9 cellular contexts compared by ENCODE assay signal in genomic region chr13:24274452-24274971, GRCh38. TPM values are rescaled to one million over a fixed set of nuclear protein-coding genes. Genes with fewer than 3 reads are reported as not detected.
DNase-seq lines count a peak whose midpoint lies in the region; ATAC-seq and TF ChIP-seq lines count a peak whose summit lies in the region.
"Had no signal": no experiment of that assay in that cellular context is flagged by ENCODE, and none has a peak within 500 bp of the region (broad histone marks: within the 10 kb centered on the region; RNA-seq: fewer than 3 reads in every experiment).

No MANE protein-coding gene starts in this region.

- CTCF ChIA-PET in activated CD4-positive, alpha-beta memory T cell treated with anti-CD3 and anti-CD28 coated beads for 36 hours (lab: Charles Lee) = interaction anchor here (0.6 to 2.7 kb wide), 9 partner anchors 10 to 306 kb away, joined by 3 to 24 read pairs (median 6); no protein-coding TSS in a partner anchor
- CTCF ChIA-PET in WTC11 (lab: Charles Lee) = interaction anchor here (1.0 kb wide), 2 partner anchors 85 to 255 kb away, joined by 3 to 4 read pairs; no protein-coding TSS in a partner anchor

- H3K27ac ChIP-seq in mesendoderm (ENCODE audit: low read depth, low read length) = no peak overlapping the region

- H3K9ac ChIP-seq in mesendoderm (ENCODE audit: low read length) = no peak overlapping the region

- no peak overlapping the region for H3K56ac ChIP-seq in mesendoderm (ENCODE audit: low read length)

- DNase-seq in activated CD4-positive, alpha-beta memory T cell treated with anti-CD3 and anti-CD28 coated beads for 36 hours = peak; percentile 86
- peak; percentile 60 for DNase-seq in glomerular visceral epithelial cell (ENCODE audit: extremely low spot score)
- peak in 2 of 3 donors; percentile 40 to 45 for DNase-seq in stimulated activated CD4-positive, alpha-beta T cell treated with anti-CD3 and anti-CD28 coated beads, TNF-alpha, amount 100 ng/mL, for 1 hour (ENCODE audit: low read depth in 3 of 3, low spot score in 1 of 3)
- no peak for DNase-seq in NCI-H1092 treated with DMSO at 0.1 percent for 48 hours (lab: John Stamatoyannopoulos, UW)
- no peak for DNase-seq in WTC11 (ENCODE audit: low spot score)
- no peak for DNase-seq in mesendoderm

- peak overlapping the region; percentile 97 for H3K27ac Mint-ChIP-seq in activated CD4-positive, alpha-beta memory T cell treated with anti-CD3 and anti-CD28 coated beads for 36 hours
- no peak overlapping the region for H3K27ac Mint-ChIP-seq in WTC11

- intact Hi-C loops in activated CD4-positive, alpha-beta memory T cell treated with anti-CD3 and anti-CD28 coated beads for 36 hours (cut with micrococcal nuclease) = loop anchor here (1.0 to 10.0 kb wide), 12 partner anchors 9 to 1628 kb away; partner anchors contain the start of genes ATP12A, MTMR6 and SPATA13

- H4K5ac ChIP-seq in mesendoderm (ENCODE audit: low read length) = no peak overlapping the region

- H3K36me3 Mint-ChIP-seq in activated CD4-positive, alpha-beta memory T cell treated with anti-CD3 and anti-CD28 coated beads for 36 hours = peaks cover 19% of the 10 kb centered on the region
- 0 out of 2 replicates have a peak, but pooled peaks cover 5% of the 10 kb centered on the region for H3K36me3 Mint-ChIP-seq in WTC11

- H3K9me3 Mint-ChIP-seq in activated CD4-positive, alpha-beta memory T cell treated with anti-CD3 and anti-CD28 coated beads for 36 hours = no peaks in the 10 kb centered on the region
- H3K9me3 Mint-ChIP-seq in WTC11 = peaks cover 6% of the 10 kb centered on the region; the same call in 1 of the 2 replicates

- no peak overlapping the region for H2BK15ac ChIP-seq in mesendoderm (replicated peaks; ENCODE audit: low read depth)

- no peaks in the 10 kb centered on the region for H3K79me2 ChIP-seq in mesendoderm (ENCODE audit: control insufficient read depth, insufficient read depth, low read length)

- peaks cover 2% of the 10 kb centered on the region for H3K27me3 Mint-ChIP-seq in activated CD4-positive, alpha-beta memory T cell treated with anti-CD3 and anti-CD28 coated beads for 36 hours
- H3K27me3 Mint-ChIP-seq in WTC11 (ENCODE audit: low read depth) = no peaks in the 10 kb centered on the region

- no peak overlapping the region for H3K18ac ChIP-seq in mesendoderm (ENCODE audit: low read length)

- no peaks in the 10 kb centered on the region for H3K27me3 ChIP-seq in mesendoderm (ENCODE audit: insufficient read depth, low read length, poor library complexity)

- no peak overlapping the region for H3K4me3 ChIP-seq in mesendoderm (ENCODE audit: low read length)

- H2BK120ac ChIP-seq in mesendoderm (ENCODE audit: low read depth, low read length) = no peak overlapping the region

- H3K23ac ChIP-seq in mesendoderm (ENCODE audit: low read length) = no peak overlapping the region

- H2BK5ac ChIP-seq in mesendoderm (ENCODE audit: low read length) = no peak overlapping the region

- peak overlapping the region; percentile 66 for H3K4me3 Mint-ChIP-seq in activated CD4-positive, alpha-beta memory T cell treated with anti-CD3 and anti-CD28 coated beads for 36 hours
- H3K4me3 Mint-ChIP-seq in WTC11 = no peak overlapping the region

- WGBS in mesendoderm (ENCODE audit: extremely low coverage, insufficient coverage, low lambda C conversion rate) = no CpG with 5 or more reads among the region's 6 CpGs

- peak; percentile 55 for ATAC-seq in GM19043 (IDR thresholded peaks at IDR 0.05; ENCODE audit: low read depth, unreplicated experiment)
- peak; percentile 43 for ATAC-seq in HG03097 (IDR thresholded peaks at IDR 0.05; ENCODE audit: low FRiP score, unreplicated experiment)
- no peak for ATAC-seq in WTC11

- H3K4me2 ChIP-seq in mesendoderm (ENCODE audit: low read length) = no peak overlapping the region

- no peaks in the 10 kb centered on the region for H3K79me1 ChIP-seq in mesendoderm (ENCODE audit: low read length)

- POLR2A ChIA-PET in activated CD4-positive, alpha-beta memory T cell treated with anti-CD3 and anti-CD28 coated beads for 36 hours (lab: Charles Lee) = interaction anchor here (1.0 to 5.7 kb wide), 6 partner anchors 10 to 238 kb away, joined by 4 to 62 read pairs (median 14); partner anchors contain the start of gene PARP4
- POLR2A ChIA-PET in WTC11 (lab: Charles Lee) = no interaction called here

- no peak overlapping the region for H2AK5ac ChIP-seq in mesendoderm (ENCODE audit: low read length)

- H3K36me3 ChIP-seq in mesendoderm (ENCODE audit: control insufficient read depth, insufficient read depth, low read length) = no peaks in the 10 kb centered on the region

- H3K4ac ChIP-seq in mesendoderm (ENCODE audit: low read depth, low read length) = no peak overlapping the region

- no peak for TF ChIP-seq CTCF in WTC11 (IDR thresholded peaks at IDR 0.05)

- H3K4me1 ChIP-seq in mesendoderm (ENCODE audit: control insufficient read depth, low read depth, low read length) = peaks cover 5% of the 10 kb centered on the region

- H4K8ac ChIP-seq in mesendoderm (ENCODE audit: low read depth, low read length) = no peak overlapping the region

- peaks cover 80% of the 10 kb centered on the region for H3K4me1 Mint-ChIP-seq in activated CD4-positive, alpha-beta memory T cell treated with anti-CD3 and anti-CD28 coated beads for 36 hours (ENCODE audit: low read depth)
- peaks cover 14% of the 10 kb centered on the region for H3K4me1 Mint-ChIP-seq in WTC11

TF ChIP-seq in WTC11, 78 proteins besides CTCF, POLR2A, EP300 and RAD21:
- TF ChIP-seq E2F5 (CRISPR knock-in tag; IDR thresholded peaks at IDR 0.05) = no peak
- no peak for TF ChIP-seq RELA (CRISPR knock-in tag; IDR thresholded peaks at IDR 0.05; ENCODE audit: borderline replicate concordance)
- no peak for TF ChIP-seq MLX (CRISPR knock-in tag; IDR thresholded peaks at IDR 0.05)

RNA-seq across cellular contexts. Expression of gene C1QTNF9, which starts 34.9 kb away (rescaled TPM):
- not detected for total RNA-seq in activated CD4-positive, alpha-beta memory T cell treated with anti-CD3 and anti-CD28 coated beads for 36 hours
- total RNA-seq in WTC11 (2021) = not detected in 3 replicates
- not detected for polyA plus RNA-seq in mesendoderm (2013, experiment 1 of 2)
- polyA plus RNA-seq in mesendoderm (2013, experiment 2 of 2) = 0.03 TPM
- total RNA-seq: M059J had no signal

Comparison
In these comparisons a context has a peak if more than half of its experiments do, and no peak if none do; other contexts are left out.
1. DNase-seq: peak in activated CD4-positive, alpha-beta memory T cell treated with anti-CD3 and anti-CD28 coated beads for 36 hours (single experiment), glomerular visceral epithelial cell (single experiment) and stimulated activated CD4-positive, alpha-beta T cell treated with anti-CD3 and anti-CD28 coated beads, TNF-alpha, amount 100 ng/mL, for 1 hour (2 of 3); none in NCI-H1092 treated with DMSO at 0.1 percent for 48 hours (single experiment), WTC11 (single experiment) and mesendoderm (single experiment).